Comparison of ENCODE assay signal across 1 cellular context in the genomic region with DNA sequence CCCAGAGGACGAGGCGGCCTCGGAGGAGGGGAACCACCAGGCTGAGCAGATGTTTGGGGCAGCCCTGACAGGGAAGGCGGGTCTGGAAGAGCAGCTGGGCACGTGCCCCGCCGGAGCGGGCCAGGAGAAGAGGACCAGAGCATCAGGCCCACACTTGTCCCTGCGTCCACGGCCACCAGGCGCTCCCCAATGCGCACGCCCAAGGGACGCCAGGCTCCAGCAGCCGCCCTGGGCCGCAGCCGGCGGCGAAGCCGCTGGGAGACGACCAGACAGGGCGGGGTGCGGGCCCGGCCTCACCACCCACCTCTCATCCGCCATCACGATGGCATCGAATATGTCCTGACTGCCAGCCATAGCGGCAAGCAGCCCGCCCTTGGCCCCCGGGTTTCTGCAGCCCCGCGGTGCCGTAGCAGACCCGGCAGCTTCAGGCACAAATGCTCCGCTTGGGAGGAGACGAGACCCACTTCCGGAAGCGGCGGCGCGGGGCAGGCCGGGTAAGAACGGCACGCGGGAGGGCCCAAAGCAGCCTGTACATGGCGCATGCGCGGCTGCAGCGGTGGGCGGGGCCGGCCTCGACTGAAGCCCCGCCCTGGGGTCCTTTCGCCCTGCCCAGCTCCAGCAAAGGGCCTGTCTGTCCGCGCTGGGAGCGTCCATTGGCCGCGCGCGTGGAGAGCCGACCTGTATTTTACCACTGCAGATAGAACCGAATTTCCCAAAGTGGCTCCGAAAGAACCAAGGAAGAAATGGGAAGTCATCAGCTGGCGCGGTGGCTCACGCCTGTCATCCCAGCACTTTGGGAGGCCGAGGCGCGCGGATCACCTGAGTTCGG.
TF ChIP-seq lines count a peak whose summit lies in the region.

A gene with protein sequence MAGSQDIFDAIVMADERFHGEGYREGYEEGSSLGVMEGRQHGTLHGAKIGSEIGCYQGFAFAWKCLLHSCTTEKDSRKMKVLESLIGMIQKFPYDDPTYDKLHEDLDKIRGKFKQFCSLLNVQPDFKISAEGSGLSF (minus strand): TSS at position 468 of the 829 bp plus-strand sequence. CDS start 114 bp downstream, at position 354.

TF ChIP-seq in GM23338, 12 proteins besides CTCF, POLR2A, EP300 and RAD21:
- TF ChIP-seq STAT1 (IDR thresholded peaks at IDR 0.05; ENCODE audit: unreplicated experiment) (no peak), EZH2phosphoT487 (IDR thresholded peaks at IDR 0.05; ENCODE audit: unreplicated experiment) (no peak), EZH2 (IDR thresholded peaks at IDR 0.05; ENCODE audit: low read depth, unreplicated experiment) (no peak), ZNF114 (CRISPR knock-in tag; IDR thresholded peaks at IDR 0.05) (no peak), CREB1 (CRISPR knock-in tag; IDR thresholded peaks at IDR 0.05; ENCODE audit: low read depth) (no peak), NANOG (IDR thresholded peaks at IDR 0.05; ENCODE audit: borderline replicate concordance) (no peak), POLR2AphosphoS5 (IDR thresholded peaks at IDR 0.05; ENCODE audit: low read depth) (peak; percentile 84), ZNF331 (CRISPR knock-in tag; IDR thresholded peaks at IDR 0.05; ENCODE audit: low read depth) (no peak), JUNB (IDR thresholded peaks at IDR 0.05; ENCODE audit: unreplicated experiment) (no peak)
- TF ChIP-seq, protein P1, sequence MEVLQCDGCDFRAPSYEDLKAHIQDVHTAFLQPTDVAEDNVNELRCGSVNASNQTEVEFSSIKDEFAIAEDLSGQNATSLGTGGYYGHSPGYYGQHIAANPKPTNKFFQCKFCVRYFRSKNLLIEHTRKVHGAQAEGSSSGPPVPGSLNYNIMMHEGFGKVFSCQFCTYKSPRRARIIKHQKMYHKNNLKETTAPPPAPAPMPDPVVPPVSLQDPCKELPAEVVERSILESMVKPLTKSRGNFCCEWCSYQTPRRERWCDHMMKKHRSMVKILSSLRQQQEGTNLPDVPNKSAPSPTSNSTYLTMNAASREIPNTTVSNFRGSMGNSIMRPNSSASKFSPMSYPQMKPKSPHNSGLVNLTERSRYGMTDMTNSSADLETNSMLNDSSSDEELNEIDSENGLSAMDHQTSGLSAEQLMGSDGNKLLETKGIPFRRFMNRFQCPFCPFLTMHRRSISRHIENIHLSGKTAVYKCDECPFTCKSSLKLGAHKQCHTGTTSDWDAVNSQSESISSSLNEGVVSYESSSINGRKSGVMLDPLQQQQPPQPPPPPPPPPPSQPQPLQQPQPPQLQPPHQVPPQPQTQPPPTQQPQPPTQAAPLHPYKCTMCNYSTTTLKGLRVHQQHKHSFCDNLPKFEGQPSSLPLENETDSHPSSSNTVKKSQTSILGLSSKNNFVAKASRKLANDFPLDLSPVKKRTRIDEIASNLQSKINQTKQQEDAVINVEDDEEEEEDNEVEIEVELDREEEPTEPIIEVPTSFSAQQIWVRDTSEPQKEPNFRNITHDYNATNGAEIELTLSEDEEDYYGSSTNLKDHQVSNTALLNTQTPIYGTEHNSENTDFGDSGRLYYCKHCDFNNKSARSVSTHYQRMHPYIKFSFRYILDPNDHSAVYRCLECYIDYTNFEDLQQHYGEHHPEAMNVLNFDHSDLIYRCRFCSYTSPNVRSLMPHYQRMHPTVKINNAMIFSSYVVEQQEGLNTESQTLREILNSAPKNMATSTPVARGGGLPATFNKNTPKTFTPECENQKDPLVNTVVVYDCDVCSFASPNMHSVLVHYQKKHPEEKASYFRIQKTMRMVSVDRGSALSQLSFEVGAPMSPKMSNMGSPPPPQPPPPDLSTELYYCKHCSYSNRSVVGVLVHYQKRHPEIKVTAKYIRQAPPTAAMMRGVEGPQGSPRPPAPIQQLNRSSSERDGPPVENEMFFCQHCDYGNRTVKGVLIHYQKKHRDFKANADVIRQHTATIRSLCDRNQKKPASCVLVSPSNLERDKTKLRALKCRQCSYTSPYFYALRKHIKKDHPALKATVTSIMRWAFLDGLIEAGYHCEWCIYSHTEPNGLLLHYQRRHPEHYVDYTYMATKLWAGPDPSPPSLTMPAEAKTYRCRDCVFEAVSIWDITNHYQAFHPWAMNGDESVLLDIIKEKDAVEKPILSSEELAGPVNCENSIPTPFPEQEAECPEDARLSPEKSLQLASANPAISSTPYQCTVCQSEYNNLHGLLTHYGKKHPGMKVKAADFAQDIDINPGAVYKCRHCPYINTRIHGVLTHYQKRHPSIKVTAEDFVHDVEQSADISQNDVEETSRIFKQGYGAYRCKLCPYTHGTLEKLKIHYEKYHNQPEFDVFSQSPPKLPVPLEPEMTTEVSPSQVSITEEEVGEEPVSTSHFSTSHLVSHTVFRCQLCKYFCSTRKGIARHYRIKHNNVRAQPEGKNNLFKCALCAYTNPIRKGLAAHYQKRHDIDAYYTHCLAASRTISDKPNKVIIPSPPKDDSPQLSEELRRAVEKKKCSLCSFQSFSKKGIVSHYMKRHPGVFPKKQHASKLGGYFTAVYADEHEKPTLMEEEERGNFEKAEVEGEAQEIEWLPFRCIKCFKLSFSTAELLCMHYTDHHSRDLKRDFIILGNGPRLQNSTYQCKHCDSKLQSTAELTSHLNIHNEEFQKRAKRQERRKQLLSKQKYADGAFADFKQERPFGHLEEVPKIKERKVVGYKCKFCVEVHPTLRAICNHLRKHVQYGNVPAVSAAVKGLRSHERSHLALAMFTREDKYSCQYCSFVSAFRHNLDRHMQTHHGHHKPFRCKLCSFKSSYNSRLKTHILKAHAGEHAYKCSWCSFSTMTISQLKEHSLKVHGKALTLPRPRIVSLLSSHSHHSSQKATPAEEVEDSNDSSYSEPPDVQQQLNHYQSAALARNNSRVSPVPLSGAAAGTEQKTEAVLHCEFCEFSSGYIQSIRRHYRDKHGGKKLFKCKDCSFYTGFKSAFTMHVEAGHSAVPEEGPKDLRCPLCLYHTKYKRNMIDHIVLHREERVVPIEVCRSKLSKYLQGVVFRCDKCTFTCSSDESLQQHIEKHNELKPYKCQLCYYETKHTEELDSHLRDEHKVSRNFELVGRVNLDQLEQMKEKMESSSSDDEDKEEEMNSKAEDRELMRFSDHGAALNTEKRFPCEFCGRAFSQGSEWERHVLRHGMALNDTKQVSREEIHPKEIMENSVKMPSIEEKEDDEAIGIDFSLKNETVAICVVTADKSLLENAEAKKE (CRISPR knock-in tag; IDR thresholded peaks at IDR 0.05): no peak
- TF ChIP-seq, protein P2, sequence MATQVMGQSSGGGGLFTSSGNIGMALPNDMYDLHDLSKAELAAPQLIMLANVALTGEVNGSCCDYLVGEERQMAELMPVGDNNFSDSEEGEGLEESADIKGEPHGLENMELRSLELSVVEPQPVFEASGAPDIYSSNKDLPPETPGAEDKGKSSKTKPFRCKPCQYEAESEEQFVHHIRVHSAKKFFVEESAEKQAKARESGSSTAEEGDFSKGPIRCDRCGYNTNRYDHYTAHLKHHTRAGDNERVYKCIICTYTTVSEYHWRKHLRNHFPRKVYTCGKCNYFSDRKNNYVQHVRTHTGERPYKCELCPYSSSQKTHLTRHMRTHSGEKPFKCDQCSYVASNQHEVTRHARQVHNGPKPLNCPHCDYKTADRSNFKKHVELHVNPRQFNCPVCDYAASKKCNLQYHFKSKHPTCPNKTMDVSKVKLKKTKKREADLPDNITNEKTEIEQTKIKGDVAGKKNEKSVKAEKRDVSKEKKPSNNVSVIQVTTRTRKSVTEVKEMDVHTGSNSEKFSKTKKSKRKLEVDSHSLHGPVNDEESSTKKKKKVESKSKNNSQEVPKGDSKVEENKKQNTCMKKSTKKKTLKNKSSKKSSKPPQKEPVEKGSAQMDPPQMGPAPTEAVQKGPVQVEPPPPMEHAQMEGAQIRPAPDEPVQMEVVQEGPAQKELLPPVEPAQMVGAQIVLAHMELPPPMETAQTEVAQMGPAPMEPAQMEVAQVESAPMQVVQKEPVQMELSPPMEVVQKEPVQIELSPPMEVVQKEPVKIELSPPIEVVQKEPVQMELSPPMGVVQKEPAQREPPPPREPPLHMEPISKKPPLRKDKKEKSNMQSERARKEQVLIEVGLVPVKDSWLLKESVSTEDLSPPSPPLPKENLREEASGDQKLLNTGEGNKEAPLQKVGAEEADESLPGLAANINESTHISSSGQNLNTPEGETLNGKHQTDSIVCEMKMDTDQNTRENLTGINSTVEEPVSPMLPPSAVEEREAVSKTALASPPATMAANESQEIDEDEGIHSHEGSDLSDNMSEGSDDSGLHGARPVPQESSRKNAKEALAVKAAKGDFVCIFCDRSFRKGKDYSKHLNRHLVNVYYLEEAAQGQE (IDR thresholded peaks at IDR 0.05; ENCODE audit: unreplicated experiment): no peak
- TF ChIP-seq, protein P3, sequence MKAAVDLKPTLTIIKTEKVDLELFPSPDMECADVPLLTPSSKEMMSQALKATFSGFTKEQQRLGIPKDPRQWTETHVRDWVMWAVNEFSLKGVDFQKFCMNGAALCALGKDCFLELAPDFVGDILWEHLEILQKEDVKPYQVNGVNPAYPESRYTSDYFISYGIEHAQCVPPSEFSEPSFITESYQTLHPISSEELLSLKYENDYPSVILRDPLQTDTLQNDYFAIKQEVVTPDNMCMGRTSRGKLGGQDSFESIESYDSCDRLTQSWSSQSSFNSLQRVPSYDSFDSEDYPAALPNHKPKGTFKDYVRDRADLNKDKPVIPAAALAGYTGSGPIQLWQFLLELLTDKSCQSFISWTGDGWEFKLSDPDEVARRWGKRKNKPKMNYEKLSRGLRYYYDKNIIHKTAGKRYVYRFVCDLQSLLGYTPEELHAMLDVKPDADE (IDR thresholded peaks at IDR 0.05): peak; percentile 79
TF ChIP-seq in GM23338: peak in this region for 2.
